ENCODE assay signal across 8 cellular contexts in the genomic region with DNA sequence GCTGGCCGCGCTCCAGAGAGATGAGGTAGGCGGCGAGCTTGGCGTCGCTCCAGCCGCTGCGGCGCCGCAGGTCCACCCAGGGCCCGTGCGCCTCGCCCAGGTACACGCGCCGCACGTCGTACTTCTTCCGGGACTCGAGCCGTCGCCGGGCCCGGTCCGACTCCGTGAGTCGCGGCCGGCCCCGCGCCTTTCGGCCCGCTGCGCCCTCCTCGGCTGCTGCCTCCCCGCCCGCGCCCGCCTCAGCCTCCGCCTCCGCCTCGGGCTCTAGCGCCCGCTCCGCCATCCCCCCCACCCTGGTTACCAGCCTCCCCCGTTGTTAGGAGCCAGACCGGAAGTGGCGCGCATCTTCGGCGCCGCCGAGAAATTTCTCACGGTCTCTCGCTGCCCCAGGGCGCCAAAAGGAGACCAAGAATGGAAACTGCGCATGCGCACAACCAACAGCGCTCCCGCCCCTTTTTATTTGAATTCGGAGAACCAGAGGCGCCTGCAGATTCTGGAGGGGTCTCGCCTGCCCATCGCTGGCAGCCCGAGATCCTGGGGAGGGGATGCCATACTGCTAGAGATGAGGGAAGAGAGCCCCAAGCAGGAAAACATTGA. TPM values are rescaled to one million over a fixed set of nuclear protein-coding genes. Genes with fewer than 3 reads are reported as not detected.
DNase-seq lines count a peak whose midpoint lies in the region; ATAC-seq and TF ChIP-seq lines count a peak whose summit lies in the region.

A gene with protein sequence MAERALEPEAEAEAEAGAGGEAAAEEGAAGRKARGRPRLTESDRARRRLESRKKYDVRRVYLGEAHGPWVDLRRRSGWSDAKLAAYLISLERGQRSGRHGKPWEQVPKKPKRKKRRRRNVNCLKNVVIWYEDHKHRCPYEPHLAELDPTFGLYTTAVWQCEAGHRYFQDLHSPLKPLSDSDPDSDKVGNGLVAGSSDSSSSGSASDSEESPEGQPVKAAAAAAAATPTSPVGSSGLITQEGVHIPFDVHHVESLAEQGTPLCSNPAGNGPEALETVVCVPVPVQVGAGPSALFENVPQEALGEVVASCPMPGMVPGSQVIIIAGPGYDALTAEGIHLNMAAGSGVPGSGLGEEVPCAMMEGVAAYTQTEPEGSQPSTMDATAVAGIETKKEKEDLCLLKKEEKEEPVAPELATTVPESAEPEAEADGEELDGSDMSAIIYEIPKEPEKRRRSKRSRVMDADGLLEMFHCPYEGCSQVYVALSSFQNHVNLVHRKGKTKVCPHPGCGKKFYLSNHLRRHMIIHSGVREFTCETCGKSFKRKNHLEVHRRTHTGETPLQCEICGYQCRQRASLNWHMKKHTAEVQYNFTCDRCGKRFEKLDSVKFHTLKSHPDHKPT (minus strand): TSS at position 336 of the 597 bp plus-strand sequence. CDS start 53 bp downstream, at position 283.

- ATAC-seq in GM19035 (IDR thresholded peaks at IDR 0.05; ENCODE audit: unreplicated experiment) (peak; percentile 56), HG03342 (IDR thresholded peaks at IDR 0.05; ENCODE audit: unreplicated experiment) (peak; percentile 55)
- peak; percentile 65 to 67 for ATAC-seq in activated CD4-positive, CD25-positive, alpha-beta regulatory T cell treated with anti-CD3 and anti-CD28 coated beads, Interleukin-2, amount 50 U/mL, for 24 hours
- peak; percentile 67 for ATAC-seq in central memory CD8-positive, alpha-beta T cell (replicated peaks; ENCODE audit: extremely low read depth, poor library complexity, severe bottlenecking)

- TF ChIP-seq CTCF in AG10803 (conservative IDR thresholded peaks at IDR 0.05; ENCODE audit: low read length) = no peak
- TF ChIP-seq CTCF in kidney epithelial cell (IDR thresholded peaks at IDR 0.05; ENCODE audit: insufficient read depth, low read length, poor library complexity, severe bottlenecking) = no peak

- H3K27ac Mint-ChIP-seq in central memory CD8-positive, alpha-beta T cell (ENCODE audit: low read depth) = peak within 1 kb of the TSS; percentile 97

- peaks cover 20% of the 10 kb centered on the region for H3K36me3 Mint-ChIP-seq in central memory CD8-positive, alpha-beta T cell (ENCODE audit: insufficient read depth)

- no peaks in the 10 kb centered on the region for H3K9me3 Mint-ChIP-seq in central memory CD8-positive, alpha-beta T cell

- no peaks in the 10 kb centered on the region for H3K36me3 ChIP-seq in kidney epithelial cell (ENCODE audit: control insufficient read depth, insufficient read depth, low read length)

- no peaks in the 10 kb centered on the region for H3K27me3 ChIP-seq in kidney epithelial cell (ENCODE audit: control insufficient read depth, insufficient read depth, low read length)

- peak; percentile 90 for DNase-seq in AG10803 (ENCODE audit: low read depth)
- DNase-seq in NCI-H446 (lab: John Stamatoyannopoulos, UW) = peak; percentile 97 to 99
- DNase-seq in central memory CD8-positive, alpha-beta T cell (ENCODE audit: low spot score in 2 of 2) = peak; percentile 93 to 94
- no peak for DNase-seq in kidney epithelial cell (ENCODE audit: low read depth)
- peak; percentile 95 for DNase-seq in stimulated activated CD4-positive, alpha-beta T cell treated with anti-CD3 and anti-CD28 coated beads, Interleukin-15, amount 100 ng/mL, for 24 hours

- no peaks in the 10 kb centered on the region for H3K27me3 Mint-ChIP-seq in central memory CD8-positive, alpha-beta T cell

- H3K4me1 Mint-ChIP-seq in central memory CD8-positive, alpha-beta T cell = peaks cover 33% of the 10 kb centered on the region

- H3K4me3 Mint-ChIP-seq in central memory CD8-positive, alpha-beta T cell = peak within 1 kb of the TSS; percentile 88

- peak within 1 kb of the TSS; percentile 66 for H3K4me3 ChIP-seq in AG10803 (ENCODE audit: low read length)
- peak within 1 kb of the TSS; percentile 82 for H3K4me3 ChIP-seq in kidney epithelial cell (ENCODE audit: low read depth, low read length)

RNA-seq across cellular contexts. Expression of the gene that starts here (rescaled TPM):
- 6.6 and 20.5 TPM in 2 replicates for total RNA-seq in kidney epithelial cell
